ENCODE assay signal across 10 cellular contexts in the genomic region with DNA sequence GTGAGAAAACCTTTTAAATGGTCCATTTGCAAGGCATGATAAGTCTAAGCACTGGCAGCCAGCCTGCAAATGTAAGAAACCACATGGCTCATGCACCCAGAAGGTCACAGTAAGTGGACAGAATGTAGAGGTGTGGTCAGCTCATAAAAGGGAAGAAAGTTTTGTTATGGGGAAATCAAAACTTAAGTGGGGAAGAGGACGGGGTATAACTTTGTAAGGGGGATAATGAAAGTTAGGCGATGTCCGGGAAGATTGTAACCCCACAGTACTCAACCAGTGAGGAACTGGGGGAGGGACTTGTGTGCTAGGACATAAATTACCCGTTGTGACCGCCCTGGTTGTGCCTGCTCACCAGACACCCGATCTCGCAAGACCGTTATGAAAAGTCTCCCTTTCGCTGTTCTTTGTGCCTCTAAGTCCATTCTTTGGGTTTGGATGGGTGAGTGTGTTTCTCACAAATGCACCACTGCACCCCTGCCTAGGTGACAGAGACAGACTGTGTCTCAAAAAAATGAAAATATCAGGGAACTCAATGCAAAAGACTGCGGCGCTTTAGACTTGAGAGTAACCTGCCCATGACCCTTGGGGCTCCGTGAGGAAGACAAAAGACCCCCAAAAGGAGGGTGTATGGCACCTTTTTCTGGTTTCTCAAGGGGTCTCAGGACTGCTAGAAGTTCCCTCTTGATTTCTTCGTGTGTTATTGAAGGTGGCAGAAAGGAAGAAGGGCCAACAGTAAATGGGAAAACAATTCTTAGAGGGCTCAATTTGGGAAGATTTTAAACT. TPM values are rescaled to one million over a fixed set of nuclear protein-coding genes. Genes with fewer than 3 reads are reported as not detected.
A peak's percentile ranks its signal among the peaks of the same experiment; 100 is the strongest.
DNase-seq lines count a peak whose midpoint lies in the region; ATAC-seq and TF ChIP-seq lines count a peak whose summit lies in the region.
"Had no signal": no experiment of that assay in that cellular context is flagged by ENCODE, and none has a peak within 500 bp of the region (broad histone marks: within the 10 kb centered on the region; RNA-seq: fewer than 3 reads in every experiment).

No MANE protein-coding gene starts in this region.

- no peaks in the 10 kb centered on the region for H3K4me1 ChIP-seq in adrenal gland (replicated peaks in 1 of 2)
- peaks cover 6% of the 10 kb centered on the region for H3K4me1 ChIP-seq in stomach smooth muscle (ENCODE audit: control insufficient read depth, insufficient read depth, low read length)

- TF ChIP-seq POLR2A in adrenal gland (IDR thresholded peaks at IDR 0.05): no peak

- no peak for TF ChIP-seq CTCF in adrenal gland (IDR thresholded peaks at IDR 0.05)

- ATAC-seq in GM19035 (IDR thresholded peaks at IDR 0.05; ENCODE audit: unreplicated experiment): no peak

- H3K4me3 ChIP-seq in adrenal gland (peak overlapping the region in 1 of 4 donors; percentile 33), stomach smooth muscle (ENCODE audit: low read length in 2 of 2) (no peak overlapping the region)
- H3K4me3 ChIP-seq: SJSA1 had no signal

- H3K27me3 ChIP-seq in adrenal gland (no peaks in the 10 kb centered on the region), stomach smooth muscle (ENCODE audit: control insufficient read depth in 1 of 2, insufficient read depth in 2 of 2, low read length in 2 of 2) (peaks cover 7 to 12% of the 10 kb centered on the region in 2 donors)
- H3K27me3 ChIP-seq: SJSA1 had no signal

- H3K27ac ChIP-seq in adrenal gland (peak overlapping the region in 3 of 5 donors; percentile 43 to 72 (median 57)), stomach smooth muscle (ENCODE audit: low read length) (peak overlapping the region; percentile 11)
- H3K27ac ChIP-seq: SJSA1 had no signal

- H3K36me3 ChIP-seq in adrenal gland (replicated peaks in 1 of 2) (no peaks in the 10 kb centered on the region), stomach smooth muscle (ENCODE audit: control insufficient read depth in 2 of 2, insufficient read depth in 2 of 2, low read length in 2 of 2) (no peaks in the 10 kb centered on the region)
- H3K36me3 ChIP-seq: SJSA1 had no signal

- intact Hi-C loops in adrenal gland (cut with DNase I): no loop called here

- H3K9me3 ChIP-seq in adrenal gland (replicated peaks in 1 of 3) (no peaks in the 10 kb centered on the region), stomach smooth muscle (ENCODE audit: control insufficient read depth in 2 of 2, low read length in 2 of 2) (no peaks in the 10 kb centered on the region)
- H3K9me3 ChIP-seq: SJSA1 had no signal

- no peak overlapping the region for H3K9ac ChIP-seq in stomach smooth muscle (ENCODE audit: low read length in 2 of 2)

- DNase-seq in M059J (ENCODE audit: low read depth) (peak; percentile 76), adrenal gland (peak in 5 of 7 donors; percentile 24 to 48 (median 37)), medulla oblongata (ENCODE audit: extremely low spot score) (peak; percentile 58), NCI-H82 (lab: John Stamatoyannopoulos, UW) (no peak), HPDE6-E6E7 (ENCODE audit: extremely low spot score) (no peak)
- no peak for DNase-seq in activated CD8-positive, alpha-beta memory T cell treated with anti-CD3 and anti-CD28 coated beads, Interleukin-2, amount 50 U/mL, for 4 hours
- DNase-seq: activated naive CD8-positive, alpha-beta T cell treated with anti-CD3 and anti-CD28 coated beads for 36 hours had no signal

- 43 to 53% (median 50%) methylated on average over 13 of the region's 13 CpGs for WGBS in adrenal gland, 4 donors

RNA-seq across cellular contexts. Expression of gene ZNF496, which starts 28.6 kb away (rescaled TPM):
- 26.4 and 28.0 TPM in 2 replicates for total RNA-seq in M059J (2014; rRNA removed; shearing (Covaris generic))
- 10 to 100 TPM; 13.5 to 34.9 (median 25.1) TPM for total RNA-seq in adrenal gland
- polyA plus RNA-seq in adrenal gland: 10 to 100 TPM in 1 of 3 donors, 1 to 10 TPM in 2; 4.3 to 15.4 (median 9.8) TPM

RNA-seq across cellular contexts. Expression of gene NLRP3, which starts 55.7 kb away (rescaled TPM):
- 7.4 and 9.2 TPM in 2 replicates for total RNA-seq in M059J (2014; rRNA removed; shearing (Covaris generic))
- total RNA-seq in adrenal gland: 1 to 10 TPM; 1.4 to 3.4 (median 2.2) TPM
- 1 to 10 TPM in 1 of 3 donors, under 1 TPM in 2; 0.64 to 1.4 (median 0.67) TPM for polyA plus RNA-seq in adrenal gland

Comparison
In these comparisons a context has a peak if more than half of its experiments do, and no peak if none do; other contexts are left out.
1. DNase-seq: peak in M059J (single experiment), adrenal gland (5 of 7) and medulla oblongata (single experiment); none in NCI-H82 (single experiment), HPDE6-E6E7 (single experiment) and activated CD8-positive, alpha-beta memory T cell treated with anti-CD3 and anti-CD28 coated beads, Interleukin-2, amount 50 U/mL, for 4 hours (single experiment).